Comparison of ENCODE assay signal across 32 cellular contexts in genomic region chr6:78192057-78192456, GRCh38.
"Had no signal": no experiment of that assay in that cellular context is flagged by ENCODE, and none has a peak within 500 bp of the region (broad histone marks: within the 10 kb centered on the region; RNA-seq: fewer than 3 reads in every experiment).

No MANE protein-coding gene starts in this region.

- DNase-seq: activated CD4-positive, alpha-beta memory T cell treated with anti-CD3 and anti-CD28 coated beads, Interleukin-2, amount 10 ng/mL, durations not matched to agents 7 days and 5 days; activated CD4-positive, alpha-beta T cell treated with anti-CD3 and anti-CD28 coated beads, Interleukin-2, amount 10 ng/mL, durations not matched to agents 24 days and 14 days; activated CD4-positive, CD25-positive, alpha-beta regulatory T cell treated with anti-CD3 and anti-CD28 coated beads, Interleukin-2, amount 50 U/mL, for 72 hours; activated CD8-positive, alpha-beta memory T cell treated with anti-CD3 and anti-CD28 coated beads, Interleukin-2, amount 50 U/mL, for 48 hours; activated gamma-delta T cell; activated naive CD4-positive, alpha-beta T cell treated with anti-CD3 and anti-CD28 coated beads, Interleukin-2, amount 10 ng/mL, durations not matched to agents 7 days and 5 days; activated naive CD8-positive, alpha-beta T cell treated with anti-CD3 and anti-CD28 coated beads, Interleukin-2, amount 10 ng/mL, durations not matched to agents 7 days and 5 days; activated T-cell treated with anti-CD3 and anti-CD28 coated beads, Interleukin-2, amount 50 U/mL, for 24 hours; caudate nucleus; cortex of kidney; foreskin keratinocyte; left ventricle myocardium inferior; mammary epithelial cell; naive B cell; nephron progenitor cell; ovary; retina; sigmoid colon; stimulated activated CD4-positive, alpha-beta T cell treated with anti-CD3 and anti-CD28 coated beads, Interleukin-1b, Interleukin-23, amount 100 ng/mL, for 48 hours; stimulated activated CD4-positive, alpha-beta T cell treated with anti-CD3 and anti-CD28 coated beads, Interleukin-4, amount 100 ng/mL, for 4 hours; stimulated activated CD8-positive, alpha-beta memory T cell treated with anti-CD3 and anti-CD28 coated beads, Interleukin-4, amount 100 ng/mL, for 48 hours; stimulated activated naive CD8-positive, alpha-beta T cell treated with anti-CD3 and anti-CD28 coated beads, Interleukin-15, amount 100 ng/mL, for 72 hours; substantia nigra; WERI-Rb-1 had no signal

- FAIRE-seq: astrocyte, islet of Langerhans had no signal

- H3K27me3 ChIP-seq: esophagus muscularis mucosa, foreskin keratinocyte, ovary, sigmoid colon, upper lobe of left lung, vagina had no signal

- ATAC-seq: foreskin keratinocyte; stimulated activated memory B cell treated with anti-CD40 and anti-IgM and Interleukin-4, amounts not matched to agents 10 μg/mL and 1 μg/mL and 100 μg/mL, for 72 hours; stimulated activated naive CD8-positive, alpha-beta T cell treated with anti-CD3 and anti-CD28 coated beads, Interleukin-15, amount 100 ng/mL, for 72 hours had no signal

- H3K9me3 ChIP-seq: esophagus muscularis mucosa, left ventricle myocardium inferior, ovary, prostate gland, sigmoid colon, upper lobe of left lung, vagina had no signal

- H3K4me3 ChIP-seq: esophagus muscularis mucosa, left ventricle myocardium inferior, ovary, prostate gland, sigmoid colon, smooth muscle cell, upper lobe of left lung, vagina had no signal

- H3K4me1 ChIP-seq: esophagus muscularis mucosa, foreskin keratinocyte, left ventricle myocardium inferior, prostate gland, sigmoid colon, upper lobe of left lung, vagina had no signal

- H3K36me3 ChIP-seq: esophagus muscularis mucosa, left ventricle myocardium inferior, ovary, prostate gland, sigmoid colon, upper lobe of left lung, vagina, WERI-Rb-1 had no signal

- H3K27ac ChIP-seq: esophagus muscularis mucosa, foreskin keratinocyte, left ventricle myocardium inferior, ovary, prostate gland, sigmoid colon, upper lobe of left lung, vagina, WERI-Rb-1 had no signal

- H3K4me2 ChIP-seq: smooth muscle cell had no signal
